In genomic region chr11:2451336-2451735, GRCh38 we compare ENCODE assay signal across 1 cellular context.
TF ChIP-seq lines count a peak whose summit lies in the region.

No MANE protein-coding gene starts in this region.

TF ChIP-seq in HepG2, 621 proteins besides CTCF, POLR2A, EP300 and RAD21:
- no peak for TF ChIP-seq MXD1 (CRISPR knock-in tag; IDR thresholded peaks at IDR 0.05)
- no peak for TF ChIP-seq ZNF747 (CRISPR knock-in tag; IDR thresholded peaks at IDR 0.05; ENCODE audit: borderline replicate concordance)
- TF ChIP-seq XBP1 (CRISPR knock-in tag; IDR thresholded peaks at IDR 0.05): no peak
- no peak for TF ChIP-seq ZNF160 (CRISPR knock-in tag; IDR thresholded peaks at IDR 0.05)
- no peak for TF ChIP-seq SP140L (CRISPR knock-in tag; IDR thresholded peaks at IDR 0.05; ENCODE audit: borderline replicate concordance)
- no peak for TF ChIP-seq RFX3 (CRISPR knock-in tag; IDR thresholded peaks at IDR 0.05)
